In the genomic region with DNA sequence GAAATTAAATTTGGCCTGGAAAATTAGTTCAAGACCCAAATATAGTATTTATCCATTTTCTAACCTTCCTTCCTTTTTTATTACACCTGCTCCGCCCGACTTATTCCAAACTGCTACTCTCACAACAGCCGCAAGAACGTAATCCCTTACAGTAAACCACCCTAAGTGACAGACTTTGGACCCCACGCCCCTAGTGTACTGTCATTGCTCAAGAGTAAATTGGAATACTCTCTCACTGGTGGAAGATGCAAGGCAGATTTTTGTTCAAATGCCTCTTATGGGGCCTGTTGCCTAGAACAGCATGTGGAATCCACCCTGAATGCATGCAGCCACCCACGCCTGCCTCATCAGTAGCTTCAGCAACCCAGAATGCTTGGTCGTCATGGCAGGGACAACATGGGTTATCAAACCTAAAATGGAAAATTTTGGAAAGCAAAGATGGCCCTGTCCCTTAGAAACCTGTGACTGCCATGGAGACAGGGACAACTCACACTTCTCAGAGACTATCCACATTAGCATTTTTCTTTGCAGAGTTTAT, we compare ENCODE assay signal across 18 cellular contexts.
DNase-seq lines count a peak whose midpoint lies in the region; ATAC-seq and TF ChIP-seq lines count a peak whose summit lies in the region.
"Had no signal": no experiment of that assay in that cellular context is flagged by ENCODE, and none has a peak within 500 bp of the region (broad histone marks: within the 10 kb centered on the region; RNA-seq: fewer than 3 reads in every experiment).

No MANE protein-coding gene starts in this region.

- H3K4me1 ChIP-seq in heart right ventricle (peaks cover 0 to 17% (median 7%) of the 10 kb centered on the region in 9 donors), right lobe of liver (peaks cover 0 to 51% (median 12%) of the 10 kb centered on the region in 4 donors)
- H3K4me1 ChIP-seq: SJCRH30 had no signal

- H3K27ac Mint-ChIP-seq in activated T-cell treated with anti-CD3 and anti-CD28 coated beads, Interleukin-2, amount 50 U/mL, for 24 hours: no peak overlapping the region
- H3K27ac Mint-ChIP-seq: CD4-positive, alpha-beta T cell had no signal

- TF ChIP-seq POLR2A in right lobe of liver (IDR thresholded peaks at IDR 0.05): no peak

- H3K9me3 ChIP-seq in heart right ventricle (peaks cover 0 to 10% (median 0%) of the 10 kb centered on the region in 11 donors), right lobe of liver (no peaks in the 10 kb centered on the region)
- H3K9me3 ChIP-seq: SJCRH30 had no signal

- H3K36me3 ChIP-seq in heart right ventricle: peaks cover 0 to 47% (median 20%) of the 10 kb centered on the region in 9 donors
- H3K36me3 ChIP-seq in right lobe of liver: no peaks in the 10 kb centered on the region
- H3K36me3 ChIP-seq: SJCRH30 had no signal

- H3K4me3 Mint-ChIP-seq in activated T-cell treated with anti-CD3 and anti-CD28 coated beads, Interleukin-2, amount 50 U/mL, for 24 hours: no peak overlapping the region
- H3K4me3 Mint-ChIP-seq: CD4-positive, alpha-beta T cell had no signal

- no peaks in the 10 kb centered on the region for H3K27me3 Mint-ChIP-seq in activated T-cell treated with anti-CD3 and anti-CD28 coated beads, Interleukin-2, amount 50 U/mL, for 24 hours
- H3K27me3 Mint-ChIP-seq: CD4-positive, alpha-beta T cell had no signal

- H3K9me3 Mint-ChIP-seq in activated T-cell treated with anti-CD3 and anti-CD28 coated beads, Interleukin-2, amount 50 U/mL, for 24 hours: no peaks in the 10 kb centered on the region
- H3K9me3 Mint-ChIP-seq: CD4-positive, alpha-beta T cell had no signal

- H3K4me3 ChIP-seq in heart right ventricle (no peak overlapping the region), right lobe of liver (no peak overlapping the region)
- H3K4me3 ChIP-seq: SJCRH30 had no signal

- no peaks in the 10 kb centered on the region for H3K4me1 Mint-ChIP-seq in activated T-cell treated with anti-CD3 and anti-CD28 coated beads, Interleukin-2, amount 50 U/mL, for 24 hours (ENCODE audit: low read depth)

- H3K36me3 Mint-ChIP-seq in activated T-cell treated with anti-CD3 and anti-CD28 coated beads, Interleukin-2, amount 50 U/mL, for 24 hours (ENCODE audit: low read depth): peaks cover 21% of the 10 kb centered on the region

- TF ChIP-seq CTCF in heart right ventricle (IDR thresholded peaks at IDR 0.05): no peak
- TF ChIP-seq CTCF in right lobe of liver (IDR thresholded peaks at IDR 0.05): no peak

- no peaks in the 10 kb centered on the region for H3K27me3 ChIP-seq in heart right ventricle
- no peaks in the 10 kb centered on the region for H3K27me3 ChIP-seq in right lobe of liver

- whole genome bisulfite sequencing in heart right ventricle, 2 donors: 81 to 84% methylated on average over 7 of the region's 7 CpGs
- WGBS in right lobe of liver (ENCODE audit: insufficient coverage, low coverage, low lambda C conversion rate, missing lambda C conversion rate): 44% methylated on average over 6 of the region's 7 CpGs

- intact Hi-C loops in heart right ventricle (cut with DNase I): no loop called here
- intact Hi-C loops in right lobe of liver (cut with DNase I): no loop called here

- H3K27ac ChIP-seq in heart right ventricle: peak overlapping the region in 7 of 10 donors; percentile 39 to 81 (median 75)
- peak overlapping the region in 1 of 3 donors; percentile 48 for H3K27ac ChIP-seq in right lobe of liver
- H3K27ac ChIP-seq: SJCRH30 had no signal

- ATAC-seq in heart right ventricle (peak in 5 of 8 donors; percentile 3 to 34 (median 12)), right lobe of liver (peak; percentile 12 to 58 (median 24)), HG03196 (IDR thresholded peaks at IDR 0.05; ENCODE audit: unreplicated experiment) (no peak), GM19452 (IDR thresholded peaks at IDR 0.05; ENCODE audit: unreplicated experiment) (no peak)

- DNase-seq in Ammon's horn (ENCODE audit: low spot score) (peak; percentile 64), HuH-7 (ENCODE audit: low spot score) (peak; percentile 44), heart right ventricle (no peak), right lobe of liver (no peak), AML-193 (lab: John Stamatoyannopoulos, UW) (no peak)
- DNase-seq in activated T-cell treated with anti-CD3 and anti-CD28 coated beads, Interleukin-2, amount 50 U/mL, for 24 hours: no peak
- DNase-seq: Calu3; CD4-positive, alpha-beta T cell; HCEC 1CT; KBM-7; NCI-H1436; NCI-H2029 treated with DMSO at 0.1 percent for 48 hours; NCI-H748 treated with DMSO at 0.1 percent for 48 hours; OCI-M1; RPMI8226; SJCRH30 had no signal

Comparison
In these comparisons a context has a peak if more than half of its experiments do, and no peak if none do; other contexts are left out.
1. DNase-seq: peak in Ammon's horn (single experiment) and HuH-7 (single experiment); none in heart right ventricle (0 of 2), right lobe of liver (0 of 3), activated T-cell treated with anti-CD3 and anti-CD28 coated beads, Interleukin-2, amount 50 U/mL, for 24 hours (single experiment) and AML-193 (0 of 2).
2. ATAC-seq: peak in heart right ventricle (5 of 8) and right lobe of liver (4 of 4); none in HG03196 (single experiment) and GM19452 (single experiment).